1 cellular context compared by ENCODE assay signal in genomic region chr7:101803203-101804086, GRCh38.
TF ChIP-seq lines count a peak whose summit lies in the region.

No MANE protein-coding gene starts in this region.

TF ChIP-seq in HepG2, 621 proteins besides CTCF, POLR2A, EP300 and RAD21 (continued from another document):
- no peak for TF ChIP-seq ZNF281 (CRISPR knock-in tag; IDR thresholded peaks at IDR 0.05; ENCODE audit: borderline replicate concordance)
- TF ChIP-seq ZNF720 (CRISPR knock-in tag; IDR thresholded peaks at IDR 0.05), result no peak
- no peak for TF ChIP-seq ZNF446 (CRISPR knock-in tag; IDR thresholded peaks at IDR 0.05)
- no peak for TF ChIP-seq MTA3 (CRISPR knock-in tag; IDR thresholded peaks at IDR 0.05)
- no peak for TF ChIP-seq PTBP1 (IDR thresholded peaks at IDR 0.05; ENCODE audit: low read depth, low read length, poor library complexity, severe bottlenecking)
